In the genomic region with DNA sequence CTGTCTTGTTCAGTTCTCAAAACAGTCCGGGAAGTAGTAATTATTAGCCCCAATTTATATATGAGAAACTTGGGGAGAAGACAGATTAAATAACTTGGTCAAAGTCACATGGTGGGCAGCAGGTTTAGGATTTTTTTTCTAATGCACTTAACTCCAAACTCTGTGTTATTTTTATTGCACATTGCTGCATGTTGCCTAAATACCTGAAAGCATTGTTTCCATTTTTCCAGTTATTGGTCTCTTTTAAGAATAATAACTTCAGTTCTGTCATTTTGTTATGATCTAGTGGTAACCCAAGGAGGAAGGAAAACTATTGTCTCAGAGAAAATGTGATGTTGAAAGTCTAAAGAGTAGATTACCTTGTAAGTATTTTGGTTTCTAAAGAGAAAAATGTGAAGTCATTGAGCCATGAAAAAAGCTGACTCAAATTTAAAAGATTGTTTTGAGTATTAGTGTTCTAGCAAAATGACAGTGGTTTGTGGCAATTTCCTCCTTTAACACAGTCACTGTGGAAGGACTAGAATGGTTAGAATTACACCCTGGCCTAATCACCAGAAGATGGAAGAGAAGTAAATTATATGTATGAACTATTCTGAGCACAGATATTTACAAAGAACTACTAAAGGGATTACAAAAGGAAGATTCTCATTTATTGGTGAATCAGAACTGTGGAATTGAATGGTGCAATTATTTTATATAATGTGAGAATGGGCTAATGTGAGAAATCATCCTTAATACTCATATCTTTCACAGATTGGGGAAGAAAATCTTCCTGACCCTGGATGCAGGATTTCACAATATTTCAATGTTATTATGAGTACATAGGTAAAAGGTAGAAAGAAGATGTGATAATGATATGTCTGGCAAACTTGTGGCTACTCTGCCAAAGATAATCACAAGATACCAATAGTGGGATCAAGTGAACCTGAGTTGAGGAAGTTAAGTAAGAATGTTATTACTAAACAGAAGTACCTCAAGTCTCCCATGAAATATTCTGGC, we compare ENCODE assay signal across 9 cellular contexts. TPM values are rescaled to one million over a fixed set of nuclear protein-coding genes. Genes with fewer than 3 reads are reported as not detected.
DNase-seq lines count a peak whose midpoint lies in the region; ATAC-seq and TF ChIP-seq lines count a peak whose summit lies in the region.
"Had no signal": no experiment of that assay in that cellular context is flagged by ENCODE, and none has a peak within 500 bp of the region (broad histone marks: within the 10 kb centered on the region; RNA-seq: fewer than 3 reads in every experiment).

No MANE protein-coding gene starts in this region.

- H3K36me3 ChIP-seq in SK-N-SH (replicated peaks in 1 of 2; ENCODE audit: control insufficient read depth in 1 of 2, insufficient read depth in 2 of 2, low read length in 1 of 2): no peaks in the 10 kb centered on the region
- H3K36me3 ChIP-seq in upper lobe of left lung: no peaks in the 10 kb centered on the region
- no peaks in the 10 kb centered on the region for H3K36me3 ChIP-seq in mucosa of descending colon (ENCODE audit: low read depth)

- no peak overlapping the region for H3K9ac ChIP-seq in SK-N-SH

- H4K20me1 ChIP-seq in SK-N-SH (ENCODE audit: insufficient read depth): no peaks in the 10 kb centered on the region

- TF ChIP-seq RAD21 in SK-N-SH (IDR thresholded peaks at IDR 0.05; ENCODE audit: low read length): no peak

- no peak for TF ChIP-seq POLR2A in upper lobe of left lung (IDR thresholded peaks at IDR 0.05)

- H2AFZ ChIP-seq in SK-N-SH (ENCODE audit: low read depth): peak overlapping the region; percentile 47; the same call in 1 of the 2 replicates

- ATAC-seq in SK-N-SH treated with all-trans-retinoic acid at 6 μM for 48 hours (no peak), HG03064 (IDR thresholded peaks at IDR 0.05; ENCODE audit: low read depth, unreplicated experiment) (peak; percentile 96), upper lobe of left lung (ENCODE audit: low FRiP score in 2 of 2) (no peak), mucosa of descending colon (no peak)

- no peak for TF ChIP-seq CTCF in SK-N-SH (IDR thresholded peaks at IDR 0.05)
- TF ChIP-seq CTCF in upper lobe of left lung (IDR thresholded peaks at IDR 0.05): no peak
- no peak for TF ChIP-seq CTCF in mucosa of descending colon (IDR thresholded peaks at IDR 0.05)

- H3K4me2 ChIP-seq in SK-N-SH: no peak overlapping the region

- CTCF ChIA-PET in SK-N-SH (lab: Yijun Ruan, JAX): no interaction called here

- TF ChIP-seq EP300 in SK-N-SH (IDR thresholded peaks at IDR 0.05; ENCODE audit: borderline replicate concordance in 1 of 2, low read depth in 1 of 2, low read length in 1 of 2): no peak
- TF ChIP-seq EP300 in upper lobe of left lung (IDR thresholded peaks at IDR 0.05): no peak

- peaks cover 37% of the 10 kb centered on the region for H3F3A ChIP-seq in SK-N-SH (replicated peaks; ENCODE audit: insufficient read depth)

- H3K4me3 ChIP-seq in SK-N-SH (ENCODE audit: low read depth in 2 of 2, low read length in 1 of 2): no peak overlapping the region
- no peak overlapping the region for H3K4me3 ChIP-seq in upper lobe of left lung
- no peak overlapping the region for H3K4me3 ChIP-seq in mucosa of descending colon

- H3K79me2 ChIP-seq in SK-N-SH (ENCODE audit: insufficient read depth): no peaks in the 10 kb centered on the region

- DNase-seq in SK-N-SH (no peak), SIG-M5 treated with dmso at 0.1 percent for 504 hours (lab: John Stamatoyannopoulos, UW; ENCODE audit: unreplicated experiment) (peak; percentile 80), upper lobe of left lung (no peak), NCI-H82 (lab: John Stamatoyannopoulos, UW) (no peak), mucosa of descending colon (no peak)
- no peak for DNase-seq in stimulated activated naive CD4-positive, alpha-beta T cell (lab: John Stamatoyannopoulos, UW)

- H3K27me3 ChIP-seq in SK-N-SH (ENCODE audit: insufficient read depth) (no peaks in the 10 kb centered on the region), upper lobe of left lung (no peaks in the 10 kb centered on the region)

- WGBS in SK-N-SH (ENCODE audit: low lambda C conversion rate): 52% methylated on average over 1 of the region's 1 CpG
- WGBS in upper lobe of left lung, 2 donors: 91 to 100% methylated on average over 1 of the region's 1 CpG

- H3K9me3 ChIP-seq in SK-N-SH: no peaks in the 10 kb centered on the region
- H3K9me3 ChIP-seq in upper lobe of left lung: no peaks in the 10 kb centered on the region
- no peaks in the 10 kb centered on the region for H3K9me3 ChIP-seq in mucosa of descending colon

- no peaks in the 10 kb centered on the region for H3K9me2 ChIP-seq in SK-N-SH

- peaks cover 0 to 27% of the 10 kb centered on the region in 2 experiments; a peak in 2 of 4 replicates for H3K4me1 ChIP-seq in SK-N-SH (ENCODE audit: control insufficient read depth in 1 of 2, insufficient read depth in 2 of 2, low read depth in 1 of 2, low read length in 1 of 2)
- H3K4me1 ChIP-seq in upper lobe of left lung: peaks cover 0 to 8% (median 3%) of the 10 kb centered on the region in 4 donors
- H3K4me1 ChIP-seq in mucosa of descending colon (ENCODE audit: low read depth): no peaks in the 10 kb centered on the region

- peak overlapping the region in 1 of 2 experiments; percentile 58; a peak in 2 of 4 replicates for H3K27ac ChIP-seq in SK-N-SH (ENCODE audit: low read depth in 2 of 2, low read length in 1 of 2)
- H3K27ac ChIP-seq in upper lobe of left lung: peak overlapping the region; percentile 2 to 69 (median 28)
- H3K27ac ChIP-seq: 22Rv1 had no signal

- intact Hi-C loops in mucosa of descending colon (cut with DNase I, micrococcal nuclease): no loop called here

- POLR2A ChIA-PET in SK-N-SH (lab: Yijun Ruan, JAX): no interaction called here

TF ChIP-seq in SK-N-SH, 30 proteins besides CTCF, POLR2A, EP300 and RAD21 (continues in another document):
- TF ChIP-seq FOSL2 (IDR thresholded peaks at IDR 0.05; ENCODE audit: borderline replicate concordance, low read depth) (no peak), TEAD4 (IDR thresholded peaks at IDR 0.05; ENCODE audit: borderline replicate concordance, insufficient read depth) (no peak), YY1 (IDR thresholded peaks at IDR 0.05; ENCODE audit: low read depth) (no peak), FOXJ3 (CRISPR knock-in tag; IDR thresholded peaks at IDR 0.05) (no peak), JUND (IDR thresholded peaks at IDR 0.05) (no peak)
- TF ChIP-seq, protein P1, sequence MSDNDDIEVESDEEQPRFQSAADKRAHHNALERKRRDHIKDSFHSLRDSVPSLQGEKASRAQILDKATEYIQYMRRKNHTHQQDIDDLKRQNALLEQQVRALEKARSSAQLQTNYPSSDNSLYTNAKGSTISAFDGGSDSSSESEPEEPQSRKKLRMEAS (IDR thresholded peaks at IDR 0.05; ENCODE audit: low read depth): no peak
- TF ChIP-seq, protein P2, sequence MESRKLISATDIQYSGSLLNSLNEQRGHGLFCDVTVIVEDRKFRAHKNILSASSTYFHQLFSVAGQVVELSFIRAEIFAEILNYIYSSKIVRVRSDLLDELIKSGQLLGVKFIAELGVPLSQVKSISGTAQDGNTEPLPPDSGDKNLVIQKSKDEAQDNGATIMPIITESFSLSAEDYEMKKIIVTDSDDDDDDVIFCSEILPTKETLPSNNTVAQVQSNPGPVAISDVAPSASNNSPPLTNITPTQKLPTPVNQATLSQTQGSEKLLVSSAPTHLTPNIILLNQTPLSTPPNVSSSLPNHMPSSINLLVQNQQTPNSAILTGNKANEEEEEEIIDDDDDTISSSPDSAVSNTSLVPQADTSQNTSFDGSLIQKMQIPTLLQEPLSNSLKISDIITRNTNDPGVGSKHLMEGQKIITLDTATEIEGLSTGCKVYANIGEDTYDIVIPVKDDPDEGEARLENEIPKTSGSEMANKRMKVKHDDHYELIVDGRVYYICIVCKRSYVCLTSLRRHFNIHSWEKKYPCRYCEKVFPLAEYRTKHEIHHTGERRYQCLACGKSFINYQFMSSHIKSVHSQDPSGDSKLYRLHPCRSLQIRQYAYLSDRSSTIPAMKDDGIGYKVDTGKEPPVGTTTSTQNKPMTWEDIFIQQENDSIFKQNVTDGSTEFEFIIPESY (IDR thresholded peaks at IDR 0.05; ENCODE audit: borderline replicate concordance, low read depth): no peak

TF ChIP-seq in SK-N-SH treated with all-trans-retinoic acid at 6 μM for 48 hours, 23 proteins besides CTCF, POLR2A, EP300 and RAD21:
- TF ChIP-seq GLIS3 (CRISPR knock-in tag; IDR thresholded peaks at IDR 0.05) (no peak), CSDC2 (CRISPR knock-in tag; IDR thresholded peaks at IDR 0.05) (no peak), ESRRG (CRISPR knock-in tag; IDR thresholded peaks at IDR 0.05) (no peak)
TF ChIP-seq in SK-N-SH treated with all-trans-retinoic acid at 6 μM for 48 hours: peak in this region for 0.

RNA-seq across cellular contexts. Expression of a gene that starts 21.7 kb away (rescaled TPM):
- polyA plus RNA-seq in SK-N-SH (2012; rRNA removed): 6.0 and 7.7 TPM in 2 replicates
- polyA plus RNA-seq in SK-N-SH (2012; cell fraction: cytosol; rRNA removed): 6.9 and 7.8 TPM in 2 replicates
- 5.1 and 15.7 TPM in 2 replicates for polyA plus RNA-seq in SK-N-SH (2012; cell fraction: nucleus; rRNA removed)
- total RNA-seq in upper lobe of left lung: 10 to 100 TPM in 3 of 6 donors, 1 to 10 TPM in 3; 3.7 to 35.6 (median 12.2) TPM
- total RNA-seq in mucosa of descending colon: 10 to 100 TPM in 1 of 3 donors, under 1 TPM in 2; 0.73 to 44.6 (median 0.78) TPM
